In genomic region chr5:163261647-163262269, GRCh38 we compare ENCODE assay signal across 18 cellular contexts.
A peak's percentile ranks its signal among the peaks of the same experiment; 100 is the strongest.
DNase-seq lines count a peak whose midpoint lies in the region; ATAC-seq, FAIRE-seq and TF ChIP-seq lines count a peak whose summit lies in the region.
"Had no signal": no experiment of that assay in that cellular context is flagged by ENCODE, and none has a peak within 500 bp of the region (broad histone marks: within the 10 kb centered on the region; RNA-seq: fewer than 3 reads in every experiment).

No MANE protein-coding gene starts in this region.

- H3K4me3 ChIP-seq in DND-41 (ENCODE audit: low read depth in 1 of 2, low read length in 2 of 2) (no peak overlapping the region), GM12878 (no peak overlapping the region), GM23338 (no peak overlapping the region)
- H3K4me3 ChIP-seq: BLaER1, Peyer's patch had no signal

- SMC1A ChIA-PET in GM12878 (lab: Charles Lee; ENCODE audit: uncharacterized antibody, unreplicated experiment), result no interaction called here

- FAIRE-seq in GM12878 (lab: Jason Lieb, UNC), result no peak
- FAIRE-seq: GM12892 had no signal

- H3K4me3 Mint-ChIP-seq in GM23338, result no peak overlapping the region
- H3K4me3 Mint-ChIP-seq: IgD-negative memory B cell had no signal

- no peaks in the 10 kb centered on the region for H3K36me3 Mint-ChIP-seq in GM23338 (ENCODE audit: low read depth)
- H3K36me3 Mint-ChIP-seq: IgD-negative memory B cell had no signal

- H4K20me1 ChIP-seq in DND-41 (ENCODE audit: insufficient read depth, low read length), result no peaks in the 10 kb centered on the region
- no peaks in the 10 kb centered on the region for H4K20me1 ChIP-seq in GM12878 (ENCODE audit: control insufficient read depth, insufficient read depth)
- no peaks in the 10 kb centered on the region for H4K20me1 ChIP-seq in GM23338 (replicated peaks; ENCODE audit: insufficient read depth)
- H4K20me1 ChIP-seq: BLaER1 had no signal

- H3K4me1 ChIP-seq in DND-41 (ENCODE audit: insufficient read depth, low read length) (peaks cover 14% of the 10 kb centered on the region), GM12878 (ENCODE audit: control insufficient read depth, insufficient read depth, low read length) (no peaks in the 10 kb centered on the region), GM23338 (ENCODE audit: insufficient read depth) (no peaks in the 10 kb centered on the region)
- H3K4me1 ChIP-seq: BLaER1, Peyer's patch had no signal

- H3K36me3 ChIP-seq in DND-41 (ENCODE audit: insufficient read depth, low read length) (no peaks in the 10 kb centered on the region), GM12878 (ENCODE audit: control insufficient read depth in 2 of 2, insufficient read depth in 2 of 2, low read length in 1 of 2) (no peaks in the 10 kb centered on the region), GM23338 (ENCODE audit: insufficient read depth) (no peaks in the 10 kb centered on the region)
- H3K36me3 ChIP-seq: BLaER1, Peyer's patch had no signal

- H3K27ac ChIP-seq in DND-41 (ENCODE audit: low read length), result no peak overlapping the region
- no peak overlapping the region for H3K27ac ChIP-seq in GM12878 (ENCODE audit: control insufficient read depth, insufficient read depth)
- H3K27ac ChIP-seq in GM23338 (ENCODE audit: low read depth), result no peak overlapping the region
- H3K27ac ChIP-seq: BLaER1, Peyer's patch had no signal

- H3K9ac ChIP-seq in DND-41 (ENCODE audit: low read depth, low read length) (no peak overlapping the region), GM12878 (ENCODE audit: control insufficient read depth, insufficient read depth, low read length) (no peak overlapping the region)
- H3K9ac ChIP-seq: BLaER1 had no signal

- no peaks in the 10 kb centered on the region for H3K27me3 ChIP-seq in DND-41 (ENCODE audit: insufficient read depth, low read length, poor library complexity)
- H3K27me3 ChIP-seq in GM12878 (replicated peaks in 1 of 2; ENCODE audit: control insufficient read depth in 2 of 2, insufficient read depth in 2 of 2, low read length in 1 of 2), result no peaks in the 10 kb centered on the region
- H3K27me3 ChIP-seq in GM23338 (ENCODE audit: insufficient read depth), result no peaks in the 10 kb centered on the region
- H3K27me3 ChIP-seq: BLaER1, Peyer's patch had no signal

- H3K27me3 Mint-ChIP-seq in GM23338 (ENCODE audit: insufficient read depth, low read depth, poor library complexity), result no peaks in the 10 kb centered on the region
- H3K27me3 Mint-ChIP-seq: IgD-negative memory B cell had no signal

- no peak overlapping the region for H3K27ac Mint-ChIP-seq in GM23338
- H3K27ac Mint-ChIP-seq: IgD-negative memory B cell had no signal

- no peaks in the 10 kb centered on the region for H3K4me1 Mint-ChIP-seq in GM23338
- H3K4me1 Mint-ChIP-seq: IgD-negative memory B cell had no signal

- WGBS in GM12878 (ENCODE audit: insufficient coverage, insufficient replicate concordance, low lambda C conversion rate, missing lambda C conversion rate), result 0% methylated on average over 5 of the region's 5 CpGs

- no peak for DNase-seq in DND-41
- peak; percentile 49 for DNase-seq in OCI-M1 (lab: John Stamatoyannopoulos, UW)
- DNase-seq in GM12878 (ENCODE audit: low read depth, low spot score), result no peak
- no peak for DNase-seq in anterior cingulate cortex (lab: John Stamatoyannopoulos, UW)
- no peak for DNase-seq in pons (ENCODE audit: low spot score)
- DNase-seq in GM23338 (ENCODE audit: low spot score), result no peak
- DNase-seq: H7, NCI-H1092 treated with DMSO at 0.1 percent for 48 hours, NCI-H1694 treated with DMSO at 0.1 percent for 48 hours, NCI-H345, Peyer's patch, SHP77 treated with DMSO at 0.1 percent for 48 hours, T-helper 2 cell had no signal

- POLR2A ChIA-PET in GM12878 (lab: Charles Lee), result no interaction called here

- H3K9me3 Mint-ChIP-seq in GM23338, result no peaks in the 10 kb centered on the region
- H3K9me3 Mint-ChIP-seq: IgD-negative memory B cell had no signal

- H3F3A ChIP-seq in GM23338 (replicated peaks; ENCODE audit: low read depth), result no peaks in the 10 kb centered on the region

- no peak for TF ChIP-seq CTCF in DND-41 (IDR thresholded peaks at IDR 0.05; ENCODE audit: borderline replicate concordance, extremely low read depth, low read length, poor library complexity, severe bottlenecking)
- no peak for TF ChIP-seq CTCF in GM12878 (IDR thresholded peaks at IDR 0.05 in 2 of 3, conservative IDR thresholded peaks at IDR 0.05 in 1 of 3; ENCODE audit: control insufficient read depth in 2 of 3, extremely low read depth in 1 of 3, insufficient read depth in 1 of 3, low read depth in 3 of 3, low read length in 3 of 3)
- no peak for TF ChIP-seq CTCF in GM23338 (conservative IDR thresholded peaks at IDR 0.05; ENCODE audit: low read depth in 2 of 2)

- peaks cover 6% of the 10 kb centered on the region for H3K9me3 ChIP-seq in DND-41 (ENCODE audit: insufficient read depth, low read length, severe bottlenecking)
- H3K9me3 ChIP-seq in GM12878 (replicated peaks; ENCODE audit: control insufficient read depth, insufficient read depth, low read length), result no peaks in the 10 kb centered on the region
- H3K9me3 ChIP-seq: BLaER1, Peyer's patch had no signal

- TF ChIP-seq POLR2A in GM12878 (IDR thresholded peaks at IDR 0.05; ENCODE audit: low read depth, low read length), result no peak

- H2AFZ ChIP-seq in DND-41 (ENCODE audit: low read depth, low read length), result peak overlapping the region; percentile 45
- H2AFZ ChIP-seq in GM12878 (ENCODE audit: control insufficient read depth, low read depth, low read length), result no peak overlapping the region
- no peak overlapping the region for H2AFZ ChIP-seq in GM23338

- RAD21 ChIA-PET in GM12878 (lab: Charles Lee; ENCODE audit: unreplicated experiment), result no interaction called here

- no peaks in the 10 kb centered on the region for H3K9me2 ChIP-seq in GM23338 (ENCODE audit: insufficient read depth)

- in situ Hi-C loops in GM12878 (cut with MboI), result no loop called here

- CTCF ChIA-PET in GM12878 (lab: Yijun Ruan, JAX), result no interaction called here

- H3K79me2 ChIP-seq in DND-41 (ENCODE audit: insufficient read depth, low read length), result no peaks in the 10 kb centered on the region
- no peaks in the 10 kb centered on the region for H3K79me2 ChIP-seq in GM12878 (ENCODE audit: control insufficient read depth, insufficient read depth, low read length)
- H3K79me2 ChIP-seq in GM23338 (replicated peaks; ENCODE audit: insufficient read depth), result no peaks in the 10 kb centered on the region

- intact Hi-C loops in GM12878 (cut with micrococcal nuclease; ENCODE audit: unreplicated experiment), result no loop called here

- TF ChIP-seq RAD21 in GM12878 (IDR thresholded peaks at IDR 0.05; ENCODE audit: insufficient read depth, low read depth, low read length), result no peak

- H3K4me2 ChIP-seq in DND-41 (ENCODE audit: insufficient read depth, low read length) (no peak overlapping the region; the same call in 1 of the 2 replicates), GM12878 (ENCODE audit: control insufficient read depth, insufficient read depth) (no peak overlapping the region), GM23338 (no peak overlapping the region)
- H3K4me2 ChIP-seq: BLaER1 had no signal

- TF ChIP-seq EP300 in GM12878 (IDR thresholded peaks at IDR 0.05; ENCODE audit: borderline replicate concordance in 1 of 2, control insufficient read depth in 1 of 2, low read depth in 2 of 2, low read length in 2 of 2), result no peak

- ATAC-seq in DND-41 (ENCODE audit: insufficient read depth, low read depth) (no peak), GM21360 (IDR thresholded peaks at IDR 0.05; ENCODE audit: unreplicated experiment) (peak; percentile 81), GM12878 (peak; percentile 59), GM19023 (IDR thresholded peaks at IDR 0.05; ENCODE audit: unreplicated experiment) (no peak), GM23338 (no peak)

- no TSS peak for BruUV-seq in GM12878 (replicated peaks; lab: Mats Ljungman, UMichigan)

TF ChIP-seq in GM12878, 131 proteins besides CTCF, POLR2A, EP300 and RAD21:
- TF ChIP-seq MAX (IDR thresholded peaks at IDR 0.05; ENCODE audit: low read depth, low read length), result no peak
- TF ChIP-seq SPI1 (IDR thresholded peaks at IDR 0.05; ENCODE audit: borderline replicate concordance, insufficient read depth, low read depth, low read length), result peak; percentile 50; the same call in 1 of the 2 replicates

TF ChIP-seq in GM23338, 12 proteins besides CTCF, POLR2A, EP300 and RAD21 (continues in another document):
- no peak for TF ChIP-seq NANOG (IDR thresholded peaks at IDR 0.05; ENCODE audit: borderline replicate concordance)
- TF ChIP-seq EZH2phosphoT487 (IDR thresholded peaks at IDR 0.05; ENCODE audit: unreplicated experiment), result no peak
- TF ChIP-seq EZH2 (IDR thresholded peaks at IDR 0.05; ENCODE audit: low read depth, unreplicated experiment), result no peak
- TF ChIP-seq CREB1 (CRISPR knock-in tag; IDR thresholded peaks at IDR 0.05; ENCODE audit: low read depth), result no peak

Comparison
In these comparisons a context has a peak if more than half of its experiments do, and no peak if none do; other contexts are left out.
1. ATAC-seq: peak in GM21360 (single experiment) and GM12878 (single experiment); none in DND-41 (single experiment), GM19023 (single experiment) and GM23338 (single experiment).